Comparison of ENCODE assay signal across 26 cellular contexts in genomic region chr15:81380203-81380602, GRCh38. TPM values are rescaled to one million over a fixed set of nuclear protein-coding genes. Genes with fewer than 3 reads are reported as not detected.
"Had no signal": no experiment of that assay in that cellular context is flagged by ENCODE, and none has a peak within 500 bp of the region (broad histone marks: within the 10 kb centered on the region; RNA-seq: fewer than 3 reads in every experiment).

No MANE protein-coding gene starts in this region.

- H3K4me3 ChIP-seq: K562 had no signal

- DNase-seq: Kasumi-1, MV-4-11, NCI-H1048, NCI-H1105, NCI-H1417, NCI-H1436 treated with DMSO at 0.1 percent for 48 hours, NCI-H1694, NCI-H187 treated with DMSO at 0.1 percent for 48 hours, NCI-H2029 treated with DMSO at 0.1 percent for 48 hours, NCI-H2171, NCI-H226, NCI-H446, NCI-H510A, NCI-H524 treated with DMSO at 0.1 percent for 48 hours, NCI-H69, NCI-H774, SHP77 had no signal

- H3K4me3 Mint-ChIP-seq: IgD-negative memory B cell had no signal

- H3K4me1 Mint-ChIP-seq: IgD-negative memory B cell had no signal

- H3K27ac Mint-ChIP-seq: IgD-negative memory B cell had no signal

- H3K9ac ChIP-seq: KMS-11 had no signal

- H3K27ac ChIP-seq: KMS-11, RWPE1 had no signal

- H3K4me2 ChIP-seq: KMS-11 had no signal

- ATAC-seq: HepG2, K562, Panc1, SK-N-SH treated with all-trans-retinoic acid at 6 μM for 48 hours had no signal

RNA-seq across cellular contexts. Expression of gene TMC3, which starts 6.2 kb away (rescaled TPM):
- total RNA-seq: HepG2, HT1080, K562, MCF 10A had no signal
